In the genomic region with DNA sequence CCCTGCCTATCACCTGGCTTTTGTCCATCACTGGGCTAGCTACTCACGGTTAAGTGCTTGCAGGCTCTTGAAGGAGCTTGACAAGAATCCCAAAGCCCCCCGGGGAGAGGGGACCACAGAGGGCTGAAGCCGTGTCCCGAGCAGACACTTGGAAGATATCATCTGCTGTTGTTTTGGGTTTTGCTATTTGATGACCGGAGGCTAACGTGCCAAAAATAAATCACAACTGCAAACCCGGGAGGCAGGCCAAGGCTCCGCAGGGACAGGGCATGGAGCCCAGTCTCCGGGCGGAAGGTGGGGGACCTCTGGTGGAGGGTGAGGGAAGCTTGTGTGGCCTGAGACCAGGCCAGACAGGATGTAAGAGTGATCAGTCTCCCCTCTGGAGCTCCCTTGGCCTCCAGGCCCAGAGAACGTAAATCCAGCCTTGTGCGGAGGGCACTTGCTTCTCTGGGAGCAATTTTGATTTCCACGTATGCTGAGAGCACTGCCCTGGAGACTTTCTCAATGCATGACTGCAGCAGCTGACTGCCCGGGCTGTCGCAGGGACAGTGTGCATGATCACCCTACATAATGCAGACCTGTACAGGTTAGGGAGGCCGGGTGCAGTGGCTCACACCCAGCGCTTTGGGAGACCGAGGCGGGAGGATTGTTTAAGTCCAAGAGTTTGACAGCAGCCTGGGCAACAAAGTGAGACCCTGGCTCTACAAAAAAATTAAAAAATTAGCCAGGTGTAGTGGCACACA, we compare ENCODE assay signal across 8 cellular contexts. TPM values are rescaled to one million over a fixed set of nuclear protein-coding genes. Genes with fewer than 3 reads are reported as not detected.
A peak's percentile ranks its signal among the peaks of the same experiment; 100 is the strongest.
DNase-seq lines count a peak whose midpoint lies in the region; ATAC-seq and TF ChIP-seq lines count a peak whose summit lies in the region.

PHKG1 (minus strand) TSS at position 164 of the 743 bp plus-strand sequence. CDS start 4,011 bp downstream, outside the sequence.

- peak; percentile 98 to 99 (median 98) for ATAC-seq in right lobe of liver
- ATAC-seq in HG02642 (IDR thresholded peaks at IDR 0.05; ENCODE audit: poor library complexity, unreplicated experiment) = no peak
- no peak for ATAC-seq in HG03565 (IDR thresholded peaks at IDR 0.05; ENCODE audit: unreplicated experiment)

- H3K9me2 ChIP-seq in DOHH2 (replicated peaks; ENCODE audit: control insufficient read depth, low read length) = no peaks in the 10 kb centered on the region

- H3K9me3 ChIP-seq in DOHH2 (ENCODE audit: control insufficient read depth, insufficient read depth, low read length) (no peaks in the 10 kb centered on the region), right lobe of liver (no peaks in the 10 kb centered on the region), tibial nerve (no peaks in the 10 kb centered on the region)

- H3K4me1 ChIP-seq in DOHH2 (ENCODE audit: control insufficient read depth, low read length) (no peaks in the 10 kb centered on the region), right lobe of liver (peaks cover 0 to 13% (median 6%) of the 10 kb centered on the region in 4 donors), tibial nerve (peaks cover 0 to 29% (median 13%) of the 10 kb centered on the region in 4 donors)

- DNase-seq in NCI-H226 (peak; percentile 30), cerebellum (ENCODE audit: low spot score) (peak; percentile 86), right lobe of liver (peak; percentile 86 to 90 (median 87)), tibial nerve (ENCODE audit: low spot score in 2 of 2) (peak; percentile 56 to 64)
- no peak for DNase-seq in activated CD4-positive, alpha-beta T cell treated with anti-CD3 and anti-CD28 coated beads for 1 hour

- TF ChIP-seq CTCF in DOHH2 (IDR thresholded peaks at IDR 0.05; ENCODE audit: low read depth, low read length, poor library complexity, severe bottlenecking) (peak; percentile 32), right lobe of liver (IDR thresholded peaks at IDR 0.05) (peak; percentile 46 to 82 (median 79)), tibial nerve (IDR thresholded peaks at IDR 0.05) (peak in 3 of 5 experiments; percentile 24 to 49 (median 28))

- no peaks in the 10 kb centered on the region for H3K27me3 ChIP-seq in DOHH2 (ENCODE audit: control insufficient read depth, low read length)
- no peaks in the 10 kb centered on the region for H3K27me3 ChIP-seq in right lobe of liver
- H3K27me3 ChIP-seq in tibial nerve = no peaks in the 10 kb centered on the region

- WGBS in right lobe of liver (ENCODE audit: insufficient coverage, low coverage, low lambda C conversion rate, missing lambda C conversion rate) = 21% methylated on average over 13 of the region's 19 CpGs
- WGBS in tibial nerve, 2 donors = 36 to 45% methylated on average over 19 of the region's 19 CpGs

- no peak within 1 kb of the TSS for H3K4me2 ChIP-seq in DOHH2 (ENCODE audit: low read length)

- TF ChIP-seq POLR2A in right lobe of liver (IDR thresholded peaks at IDR 0.05) (no peak), tibial nerve (IDR thresholded peaks at IDR 0.05) (no peak)

- H3F3A ChIP-seq in DOHH2 (ENCODE audit: control insufficient read depth, insufficient read depth) = peaks cover 5% of the 10 kb centered on the region; the same call in 1 of the 2 replicates

- TF ChIP-seq EP300 in tibial nerve (IDR thresholded peaks at IDR 0.05) = peak; percentile 23 to 24

- no peak within 1 kb of the TSS for H3K4me3 ChIP-seq in DOHH2 (ENCODE audit: low read length)
- peak within 1 kb of the TSS in 1 of 3 donors; percentile 10 for H3K4me3 ChIP-seq in right lobe of liver
- no peak within 1 kb of the TSS for H3K4me3 ChIP-seq in tibial nerve

- H3K79me2 ChIP-seq in DOHH2 (ENCODE audit: control insufficient read depth, low read length) = no peaks in the 10 kb centered on the region

- intact Hi-C loops in right lobe of liver (cut with DNase I) = no loop called here

- H4K20me1 ChIP-seq in DOHH2 (ENCODE audit: control insufficient read depth, insufficient read depth, low read depth, low read length) = peaks cover 3% of the 10 kb centered on the region; the same call in 1 of the 2 replicates

- H3K27ac ChIP-seq in DOHH2 (ENCODE audit: low read depth, low read length) = no peak within 1 kb of the TSS
- H3K27ac ChIP-seq in right lobe of liver = peak within 1 kb of the TSS in 1 of 3 donors; percentile 25
- peak within 1 kb of the TSS in 2 of 4 donors; percentile 21 to 48 for H3K27ac ChIP-seq in tibial nerve

- H3K36me3 ChIP-seq in DOHH2 (ENCODE audit: control insufficient read depth, low read length) (no peaks in the 10 kb centered on the region), right lobe of liver (no peaks in the 10 kb centered on the region), tibial nerve (peaks cover 0 to 37% (median 0%) of the 10 kb centered on the region in 3 donors)

RNA-seq across cellular contexts. Expression of gene PHKG1, which starts in this region (rescaled TPM):
- 2.5 TPM for total RNA-seq in cerebellum
- total RNA-seq in right lobe of liver = 1 to 10 TPM in 1 of 6 experiments, under 1 TPM in 4, not detected in 1; 0.12 to 1.6 (median 0.20) TPM
- total RNA-seq in tibial nerve = 1 to 10 TPM in 3 of 4 donors, under 1 TPM in 1; 0.39 to 4.2 (median 1.3) TPM

Comparison
In these comparisons a context has a peak if more than half of its experiments do, and no peak if none do; other contexts are left out.
1. CTCF ChIP-seq: peak in every context shown above with its lines; median percentile 79 in right lobe of liver; 32 in DOHH2; 28 in tibial nerve.
2. ATAC-seq: peak in right lobe of liver (4 of 4); none in HG02642 (single experiment) and HG03565 (single experiment).